Comparison of ENCODE assay signal across 1 cellular context in the genomic region with DNA sequence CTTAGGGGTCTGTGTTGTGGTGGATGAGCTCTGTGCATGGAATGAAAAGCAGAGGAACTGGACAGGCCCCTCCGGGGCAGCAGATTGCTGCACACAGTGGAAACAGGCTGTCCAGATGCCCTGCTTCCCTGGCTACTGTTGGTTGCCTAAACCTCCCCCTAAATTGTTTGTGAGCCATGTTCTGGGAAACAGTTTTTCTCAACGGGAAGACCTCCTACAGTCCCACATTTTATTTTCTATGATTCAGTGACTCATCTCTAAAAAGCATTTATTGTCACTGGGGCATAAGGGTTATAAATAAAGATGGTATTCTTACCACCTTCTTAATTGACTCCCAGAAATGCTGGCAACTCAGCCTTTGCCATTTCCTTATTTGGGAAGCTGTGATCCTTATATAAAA.
TF ChIP-seq lines count a peak whose summit lies in the region.

No MANE protein-coding gene starts in this region.

TF ChIP-seq in GM23338, 12 proteins besides CTCF, POLR2A, EP300 and RAD21 (continued from another document):
- TF ChIP-seq, protein P1, sequence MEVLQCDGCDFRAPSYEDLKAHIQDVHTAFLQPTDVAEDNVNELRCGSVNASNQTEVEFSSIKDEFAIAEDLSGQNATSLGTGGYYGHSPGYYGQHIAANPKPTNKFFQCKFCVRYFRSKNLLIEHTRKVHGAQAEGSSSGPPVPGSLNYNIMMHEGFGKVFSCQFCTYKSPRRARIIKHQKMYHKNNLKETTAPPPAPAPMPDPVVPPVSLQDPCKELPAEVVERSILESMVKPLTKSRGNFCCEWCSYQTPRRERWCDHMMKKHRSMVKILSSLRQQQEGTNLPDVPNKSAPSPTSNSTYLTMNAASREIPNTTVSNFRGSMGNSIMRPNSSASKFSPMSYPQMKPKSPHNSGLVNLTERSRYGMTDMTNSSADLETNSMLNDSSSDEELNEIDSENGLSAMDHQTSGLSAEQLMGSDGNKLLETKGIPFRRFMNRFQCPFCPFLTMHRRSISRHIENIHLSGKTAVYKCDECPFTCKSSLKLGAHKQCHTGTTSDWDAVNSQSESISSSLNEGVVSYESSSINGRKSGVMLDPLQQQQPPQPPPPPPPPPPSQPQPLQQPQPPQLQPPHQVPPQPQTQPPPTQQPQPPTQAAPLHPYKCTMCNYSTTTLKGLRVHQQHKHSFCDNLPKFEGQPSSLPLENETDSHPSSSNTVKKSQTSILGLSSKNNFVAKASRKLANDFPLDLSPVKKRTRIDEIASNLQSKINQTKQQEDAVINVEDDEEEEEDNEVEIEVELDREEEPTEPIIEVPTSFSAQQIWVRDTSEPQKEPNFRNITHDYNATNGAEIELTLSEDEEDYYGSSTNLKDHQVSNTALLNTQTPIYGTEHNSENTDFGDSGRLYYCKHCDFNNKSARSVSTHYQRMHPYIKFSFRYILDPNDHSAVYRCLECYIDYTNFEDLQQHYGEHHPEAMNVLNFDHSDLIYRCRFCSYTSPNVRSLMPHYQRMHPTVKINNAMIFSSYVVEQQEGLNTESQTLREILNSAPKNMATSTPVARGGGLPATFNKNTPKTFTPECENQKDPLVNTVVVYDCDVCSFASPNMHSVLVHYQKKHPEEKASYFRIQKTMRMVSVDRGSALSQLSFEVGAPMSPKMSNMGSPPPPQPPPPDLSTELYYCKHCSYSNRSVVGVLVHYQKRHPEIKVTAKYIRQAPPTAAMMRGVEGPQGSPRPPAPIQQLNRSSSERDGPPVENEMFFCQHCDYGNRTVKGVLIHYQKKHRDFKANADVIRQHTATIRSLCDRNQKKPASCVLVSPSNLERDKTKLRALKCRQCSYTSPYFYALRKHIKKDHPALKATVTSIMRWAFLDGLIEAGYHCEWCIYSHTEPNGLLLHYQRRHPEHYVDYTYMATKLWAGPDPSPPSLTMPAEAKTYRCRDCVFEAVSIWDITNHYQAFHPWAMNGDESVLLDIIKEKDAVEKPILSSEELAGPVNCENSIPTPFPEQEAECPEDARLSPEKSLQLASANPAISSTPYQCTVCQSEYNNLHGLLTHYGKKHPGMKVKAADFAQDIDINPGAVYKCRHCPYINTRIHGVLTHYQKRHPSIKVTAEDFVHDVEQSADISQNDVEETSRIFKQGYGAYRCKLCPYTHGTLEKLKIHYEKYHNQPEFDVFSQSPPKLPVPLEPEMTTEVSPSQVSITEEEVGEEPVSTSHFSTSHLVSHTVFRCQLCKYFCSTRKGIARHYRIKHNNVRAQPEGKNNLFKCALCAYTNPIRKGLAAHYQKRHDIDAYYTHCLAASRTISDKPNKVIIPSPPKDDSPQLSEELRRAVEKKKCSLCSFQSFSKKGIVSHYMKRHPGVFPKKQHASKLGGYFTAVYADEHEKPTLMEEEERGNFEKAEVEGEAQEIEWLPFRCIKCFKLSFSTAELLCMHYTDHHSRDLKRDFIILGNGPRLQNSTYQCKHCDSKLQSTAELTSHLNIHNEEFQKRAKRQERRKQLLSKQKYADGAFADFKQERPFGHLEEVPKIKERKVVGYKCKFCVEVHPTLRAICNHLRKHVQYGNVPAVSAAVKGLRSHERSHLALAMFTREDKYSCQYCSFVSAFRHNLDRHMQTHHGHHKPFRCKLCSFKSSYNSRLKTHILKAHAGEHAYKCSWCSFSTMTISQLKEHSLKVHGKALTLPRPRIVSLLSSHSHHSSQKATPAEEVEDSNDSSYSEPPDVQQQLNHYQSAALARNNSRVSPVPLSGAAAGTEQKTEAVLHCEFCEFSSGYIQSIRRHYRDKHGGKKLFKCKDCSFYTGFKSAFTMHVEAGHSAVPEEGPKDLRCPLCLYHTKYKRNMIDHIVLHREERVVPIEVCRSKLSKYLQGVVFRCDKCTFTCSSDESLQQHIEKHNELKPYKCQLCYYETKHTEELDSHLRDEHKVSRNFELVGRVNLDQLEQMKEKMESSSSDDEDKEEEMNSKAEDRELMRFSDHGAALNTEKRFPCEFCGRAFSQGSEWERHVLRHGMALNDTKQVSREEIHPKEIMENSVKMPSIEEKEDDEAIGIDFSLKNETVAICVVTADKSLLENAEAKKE (CRISPR knock-in tag; IDR thresholded peaks at IDR 0.05): no peak
- TF ChIP-seq CREB1 (CRISPR knock-in tag; IDR thresholded peaks at IDR 0.05; ENCODE audit: low read depth): no peak
- TF ChIP-seq ZNF331 (CRISPR knock-in tag; IDR thresholded peaks at IDR 0.05; ENCODE audit: low read depth): no peak
- no peak for TF ChIP-seq JUNB (IDR thresholded peaks at IDR 0.05; ENCODE audit: unreplicated experiment)
